14 cellular contexts compared by ENCODE assay signal in the genomic region with DNA sequence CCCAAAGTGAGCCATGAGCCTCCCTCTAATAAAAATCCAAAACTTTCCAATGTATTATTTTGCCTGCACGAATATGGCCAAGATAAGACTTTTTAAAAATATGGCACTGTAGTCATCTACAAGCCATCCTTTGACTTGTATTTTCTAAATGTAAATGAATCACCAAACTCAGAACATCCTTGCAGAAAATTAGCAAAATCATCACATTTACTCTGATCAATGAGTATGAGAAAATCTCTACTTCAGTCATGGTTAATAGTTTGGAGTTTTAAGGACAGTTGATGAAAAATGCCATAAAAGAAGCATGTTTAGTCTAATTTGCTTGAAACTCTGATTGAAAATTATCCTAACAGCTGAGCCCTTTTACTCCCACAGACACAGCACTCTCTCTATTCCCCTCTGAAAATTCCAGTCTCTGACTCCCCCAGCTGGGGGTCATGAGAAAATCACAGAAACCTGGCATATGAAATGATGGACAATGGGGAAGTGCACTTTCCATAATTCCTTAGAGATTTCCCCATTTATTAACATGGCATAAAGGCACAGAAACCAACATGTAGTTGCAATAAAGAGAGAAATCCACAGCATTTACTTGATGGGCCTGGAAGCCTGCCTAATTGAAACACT.
DNase-seq lines count a peak whose midpoint lies in the region; ATAC-seq and TF ChIP-seq lines count a peak whose summit lies in the region.
"Had no signal": no experiment of that assay in that cellular context is flagged by ENCODE, and none has a peak within 500 bp of the region (broad histone marks: within the 10 kb centered on the region; RNA-seq: fewer than 3 reads in every experiment).

No MANE protein-coding gene starts in this region.

- POLR2A ChIA-PET in activated CD4-positive, alpha-beta T cell treated with anti-CD3 and anti-CD28 coated beads, Interleukin-2, amount 10 ng/mL, durations not matched to agents 7 days and 5 days (lab: Charles Lee): no interaction called here

- no peak overlapping the region for H3K4me3 Mint-ChIP-seq in nephron
- no peak overlapping the region for H3K4me3 Mint-ChIP-seq in activated CD4-positive, alpha-beta T cell treated with anti-CD3 and anti-CD28 coated beads, Interleukin-2, amount 10 ng/mL, durations not matched to agents 7 days and 5 days
- H3K4me3 Mint-ChIP-seq: effector memory CD8-positive, alpha-beta T cell; nephron progenitor cell had no signal

- ATAC-seq in HG02973 (IDR thresholded peaks at IDR 0.05; ENCODE audit: unreplicated experiment): no peak
- ATAC-seq: effector memory CD8-positive, alpha-beta T cell had no signal

- CTCF ChIA-PET in activated CD4-positive, alpha-beta T cell treated with anti-CD3 and anti-CD28 coated beads, Interleukin-2, amount 10 ng/mL, durations not matched to agents 7 days and 5 days (lab: Charles Lee): no interaction called here

- no peaks in the 10 kb centered on the region for H3K79me2 ChIP-seq in fibroblast of lung (ENCODE audit: control insufficient read depth, insufficient read depth, low read length)

- peaks cover 6% of the 10 kb centered on the region for H3K36me3 Mint-ChIP-seq in nephron (ENCODE audit: low read depth)
- no peaks in the 10 kb centered on the region for H3K36me3 Mint-ChIP-seq in activated CD4-positive, alpha-beta T cell treated with anti-CD3 and anti-CD28 coated beads, Interleukin-2, amount 10 ng/mL, durations not matched to agents 7 days and 5 days (ENCODE audit: low read depth)

- no peaks in the 10 kb centered on the region for H3K36me3 ChIP-seq in fibroblast of lung (ENCODE audit: control insufficient read depth, insufficient read depth, low read length)

- H3K4me2 ChIP-seq in fibroblast of lung (ENCODE audit: extremely low read depth, insufficient read depth, low read length): no peak overlapping the region

- TF ChIP-seq CTCF in fibroblast of lung (conservative IDR thresholded peaks at IDR 0.05 in 1 of 2, IDR thresholded peaks at IDR 0.05 in 1 of 2; ENCODE audit: low read depth in 1 of 2, low read length in 2 of 2): peak; percentile 29 to 31
- peak; percentile 24 to 55 (median 35) for TF ChIP-seq CTCF in nephron (IDR thresholded peaks at IDR 0.05; ENCODE audit: unreplicated experiment in 3 of 3)

- H3K4me1 ChIP-seq in fibroblast of lung (ENCODE audit: control insufficient read depth, extremely low read depth, insufficient read depth, low read length): peaks cover 5% of the 10 kb centered on the region

- no peaks in the 10 kb centered on the region for H3K27me3 ChIP-seq in fibroblast of lung (ENCODE audit: control insufficient read depth, insufficient read depth, low read length)

- H3K27ac ChIP-seq in fibroblast of lung (ENCODE audit: insufficient read depth, low read length): no peak overlapping the region

- H3K9me3 ChIP-seq in fibroblast of lung (ENCODE audit: control insufficient read depth, insufficient read depth, low read depth, low read length): no peaks in the 10 kb centered on the region

- H2AFZ ChIP-seq in fibroblast of lung (ENCODE audit: low read length): no peak overlapping the region

- no peak overlapping the region for H3K4me3 ChIP-seq in fibroblast of lung (replicated peaks in 1 of 4; ENCODE audit: control extremely low read depth in 1 of 4, insufficient read depth in 1 of 4, low read depth in 3 of 4, low read length in 4 of 4)

- no peaks in the 10 kb centered on the region for H3K27me3 Mint-ChIP-seq in nephron (ENCODE audit: low read depth)
- H3K27me3 Mint-ChIP-seq in activated CD4-positive, alpha-beta T cell treated with anti-CD3 and anti-CD28 coated beads, Interleukin-2, amount 10 ng/mL, durations not matched to agents 7 days and 5 days: no peaks in the 10 kb centered on the region

- H3K9ac ChIP-seq in fibroblast of lung (ENCODE audit: insufficient read depth, low read length): no peak overlapping the region

- H3K9me3 Mint-ChIP-seq in nephron: peaks cover 17% of the 10 kb centered on the region
- H3K9me3 Mint-ChIP-seq in activated CD4-positive, alpha-beta T cell treated with anti-CD3 and anti-CD28 coated beads, Interleukin-2, amount 10 ng/mL, durations not matched to agents 7 days and 5 days: peaks cover 14% of the 10 kb centered on the region

- peak; percentile 53 for DNase-seq in EH (ENCODE audit: low read depth)
- DNase-seq in RPMI7951 (ENCODE audit: low read depth): peak; percentile 32
- DNase-seq in fibroblast of lung (ENCODE audit: low read depth in 2 of 2): peak; percentile 32 to 43
- DNase-seq in Kasumi-1 (lab: John Stamatoyannopoulos, UW): no peak
- DNase-seq in NOMO-1 (lab: John Stamatoyannopoulos, UW; ENCODE audit: unreplicated experiment in 2 of 2): no peak
- DNase-seq in activated CD4-positive, alpha-beta T cell treated with anti-CD3 and anti-CD28 coated beads, Interleukin-2, amount 10 ng/mL, durations not matched to agents 7 days and 5 days: no peak
- DNase-seq: activated CD8-positive, alpha-beta memory T cell treated with anti-CD3 and anti-CD28 coated beads for 24 hours; activated naive CD4-positive, alpha-beta T cell treated with anti-CD3 and anti-CD28 coated beads, Interleukin-2, amount 50 U/mL, for 16 hours; DMS79; effector memory CD8-positive, alpha-beta T cell; NCI-H1105; nephron progenitor cell had no signal

- peak overlapping the region; percentile 66 to 89 (median 89) for H3K27ac Mint-ChIP-seq in nephron
- H3K27ac Mint-ChIP-seq in activated CD4-positive, alpha-beta T cell treated with anti-CD3 and anti-CD28 coated beads, Interleukin-2, amount 10 ng/mL, durations not matched to agents 7 days and 5 days: no peak overlapping the region
- H3K27ac Mint-ChIP-seq: effector memory CD8-positive, alpha-beta T cell had no signal

- peaks cover 37% of the 10 kb centered on the region for H3K4me1 Mint-ChIP-seq in nephron
- no peaks in the 10 kb centered on the region for H3K4me1 Mint-ChIP-seq in activated CD4-positive, alpha-beta T cell treated with anti-CD3 and anti-CD28 coated beads, Interleukin-2, amount 10 ng/mL, durations not matched to agents 7 days and 5 days

- H4K20me1 ChIP-seq in fibroblast of lung (ENCODE audit: control insufficient read depth, extremely low read depth, insufficient read depth, low read length): no peaks in the 10 kb centered on the region

Comparison
In these comparisons a context has a peak if more than half of its experiments do, and no peak if none do; other contexts are left out.
1. DNase-seq: peak in EH (single experiment), RPMI7951 (single experiment) and fibroblast of lung (2 of 2); none in Kasumi-1 (0 of 2), NOMO-1 (0 of 2) and activated CD4-positive, alpha-beta T cell treated with anti-CD3 and anti-CD28 coated beads, Interleukin-2, amount 10 ng/mL, durations not matched to agents 7 days and 5 days (single experiment).